In genomic region chr16:46853713-46854443, GRCh38 we compare ENCODE assay signal across 8 cellular contexts. TPM values are rescaled to one million over a fixed set of nuclear protein-coding genes. Genes with fewer than 3 reads are reported as not detected.
DNase-seq lines count a peak whose midpoint lies in the region; TF ChIP-seq lines count a peak whose summit lies in the region.

No MANE protein-coding gene starts in this region.

- TF ChIP-seq POLR2A in ovary (IDR thresholded peaks at IDR 0.05) = no peak
- no peak for TF ChIP-seq POLR2A in transverse colon (IDR thresholded peaks at IDR 0.05)

- H3K36me3 ChIP-seq in ovary (no peaks in the 10 kb centered on the region), transverse colon (no peaks in the 10 kb centered on the region)

- no peaks in the 10 kb centered on the region for H3K9me3 ChIP-seq in ovary
- H3K9me3 ChIP-seq in transverse colon = no peaks in the 10 kb centered on the region

- peak; percentile 47 to 64 (median 59) for TF ChIP-seq CTCF in ovary (IDR thresholded peaks at IDR 0.05)
- TF ChIP-seq CTCF in transverse colon (IDR thresholded peaks at IDR 0.05) = peak; percentile 76 to 84 (median 79)

- intact Hi-C loops in ovary (cut with DNase I) = loop anchor here in 3 of 4 donors (2.0 to 10.0 kb wide), 3 partner anchors 53 to 1301 kb away; partner anchors contain the start of gene ABCC12 (in 1 of the 3)
- intact Hi-C loops in transverse colon (cut with DNase I; ENCODE audit: low total_unique reads) = loop anchor here (2.0 kb wide), 1 partner anchor 55 kb away; no protein-coding TSS in a partner anchor

- in situ Hi-C loops in transverse colon (cut with MboI; ENCODE audit: low pct_ligation_motif_present in 1 of 4, low pct_unique_long_range_greater_than_20kb in 1 of 4, low sequenced_read_pairs in 3 of 4) = no loop called here

- H3K27ac ChIP-seq in ovary (no peak overlapping the region), transverse colon (no peak overlapping the region)

- peak; percentile 34 for DNase-seq in DMS153 (lab: John Stamatoyannopoulos, UW)
- DNase-seq in DMS153 treated with DMSO at 0.1 percent for 48 hours (lab: John Stamatoyannopoulos, UW; ENCODE audit: unreplicated experiment) = no peak
- DNase-seq in HuH-7.5 (ENCODE audit: low spot score) = peak; percentile 76
- peak; percentile 84 to 88 for DNase-seq in SHP77 (lab: John Stamatoyannopoulos, UW)
- peak; percentile 68 for DNase-seq in activated naive CD4-positive, alpha-beta T cell treated with Interleukin-2 at 50 U/mL for 16 hours
- peak; percentile 73 for DNase-seq in germinal center (ENCODE audit: low spot score)
- DNase-seq in ovary = peak; percentile 64 to 88 (median 78)
- DNase-seq in transverse colon = peak; percentile 84

- no peak for TF ChIP-seq EP300 in ovary (IDR thresholded peaks at IDR 0.05)
- TF ChIP-seq EP300 in transverse colon (IDR thresholded peaks at IDR 0.05; ENCODE audit: low read depth) = no peak

- WGBS in ovary, 3 donors = 19% methylated on average over 5 of the region's 5 CpGs
- WGBS in transverse colon (ENCODE audit: low coverage in 1 of 2), 2 donors = 24% methylated on average over 5 of the region's 5 CpGs; no CpG with 5 or more reads in 1 of the 2 donors

- H3K4me3 ChIP-seq in ovary (no peak overlapping the region), transverse colon (no peak overlapping the region)

- H3K27me3 ChIP-seq in ovary (no peaks in the 10 kb centered on the region), transverse colon (no peaks in the 10 kb centered on the region)

- H3K4me1 ChIP-seq in ovary (ENCODE audit: insufficient read depth) (no peaks in the 10 kb centered on the region), transverse colon (peaks cover 4 to 17% (median 5%) of the 10 kb centered on the region in 4 donors)

RNA-seq across cellular contexts. Expression of gene C16orf87, which starts 22.9 kb away (rescaled TPM):
- total RNA-seq in ovary (1 to 10 TPM; 4.5 to 5.7 (median 5.1) TPM), transverse colon (10 to 100 TPM in 1 of 4 donors, 1 to 10 TPM in 1, under 1 TPM in 2; 0.20 to 10.6 (median 4.4) TPM)
- 1 to 10 TPM; 4.0 to 7.6 TPM for polyA plus RNA-seq in ovary

RNA-seq across cellular contexts. Expression of gene GPT2, which starts 30.3 kb away (rescaled TPM):
- total RNA-seq in ovary (10 to 100 TPM in 3 of 7 donors, 1 to 10 TPM in 4; 2.2 to 30.7 (median 4.9) TPM), transverse colon (10 to 100 TPM; 10.9 to 29.5 (median 16.9) TPM)
- polyA plus RNA-seq in ovary = 1 to 10 TPM; 3.6 to 6.6 TPM
